1 cellular context compared by ENCODE assay signal in genomic region chr19:660793-661426, GRCh38.
A peak's percentile ranks its signal among the peaks of the same experiment; 100 is the strongest.
TF ChIP-seq lines count a peak whose summit lies in the region.

No MANE protein-coding gene starts in this region.

TF ChIP-seq in HepG2, 621 proteins besides CTCF, POLR2A, EP300 and RAD21 (continued from another document and continues in another):
- TF ChIP-seq ZNF512B (CRISPR knock-in tag; IDR thresholded peaks at IDR 0.05; ENCODE audit: borderline replicate concordance) = 0 out of 2 replicates have a peak, but pooled peaks have one; percentile 38
- no peak for TF ChIP-seq CBX2 (IDR thresholded peaks at IDR 0.05; ENCODE audit: low read depth, low read length)
- TF ChIP-seq CBX2 (CRISPR knock-in tag; IDR thresholded peaks at IDR 0.05; ENCODE audit: low read depth) = no peak
- no peak for TF ChIP-seq XRCC5 (optimal IDR thresholded peaks at IDR 0.05; ENCODE audit: low read length)
- peak; percentile 91 for TF ChIP-seq ZNF280D (CRISPR knock-in tag; IDR thresholded peaks at IDR 0.05)
- TF ChIP-seq ZNF576 (CRISPR knock-in tag; IDR thresholded peaks at IDR 0.05) = no peak
- TF ChIP-seq PTBP1 (IDR thresholded peaks at IDR 0.05; ENCODE audit: low read depth, low read length, poor library complexity, severe bottlenecking) = no peak
- 0 out of 2 replicates have a peak, but pooled peaks have one; percentile 38 for TF ChIP-seq MTERF4 (CRISPR knock-in tag; IDR thresholded peaks at IDR 0.05)
- TF ChIP-seq NR3C1 (CRISPR knock-in tag; IDR thresholded peaks at IDR 0.05) = no peak
- TF ChIP-seq GATAD2A (CRISPR knock-in tag; IDR thresholded peaks at IDR 0.05) = peak; percentile 95
- TF ChIP-seq ZNF484 (CRISPR knock-in tag; IDR thresholded peaks at IDR 0.05; ENCODE audit: borderline replicate concordance, low read depth) = no peak
- no peak for TF ChIP-seq REXO4 (CRISPR knock-in tag; IDR thresholded peaks at IDR 0.05; ENCODE audit: borderline replicate concordance)
- peak; percentile 67; the same call in 1 of the 2 replicates for TF ChIP-seq ZFP36L1 (CRISPR knock-in tag; IDR thresholded peaks at IDR 0.05)
- peak; percentile 86 for TF ChIP-seq RBM22 (optimal IDR thresholded peaks at IDR 0.05; ENCODE audit: low read length)
- no peak for TF ChIP-seq ZNF564 (CRISPR knock-in tag; IDR thresholded peaks at IDR 0.05)
- TF ChIP-seq NCOA5 (CRISPR knock-in tag; IDR thresholded peaks at IDR 0.05) = no peak
- TF ChIP-seq KAT7 (CRISPR knock-in tag; IDR thresholded peaks at IDR 0.05; ENCODE audit: borderline replicate concordance) = no peak; the same call in 1 of the 2 replicates
- TF ChIP-seq ISX (CRISPR knock-in tag; conservative IDR thresholded peaks at IDR 0.05) = no peak
- TF ChIP-seq PRMT3 (CRISPR knock-in tag; IDR thresholded peaks at IDR 0.05; ENCODE audit: borderline replicate concordance, low read depth) = no peak
- TF ChIP-seq TSC22D2 (CRISPR knock-in tag; IDR thresholded peaks at IDR 0.05; ENCODE audit: borderline replicate concordance) = no peak
- peak; percentile 89 for TF ChIP-seq NR2F6 (IDR thresholded peaks at IDR 0.05)
- peak; percentile 96 for TF ChIP-seq NR2F6 (CRISPR knock-in tag; IDR thresholded peaks at IDR 0.05)
- TF ChIP-seq U2AF2 (IDR thresholded peaks at IDR 0.05; ENCODE audit: low read depth, low read length) = no peak
- TF ChIP-seq ZNF224 (CRISPR knock-in tag; IDR thresholded peaks at IDR 0.05) = no peak
- TF ChIP-seq NR2C2 (CRISPR knock-in tag; IDR thresholded peaks at IDR 0.05; ENCODE audit: borderline replicate concordance) = peak; percentile 88
- TF ChIP-seq ZNF513 (CRISPR knock-in tag; conservative IDR thresholded peaks at IDR 0.05) = no peak
- TF ChIP-seq KDM1A (CRISPR knock-in tag; IDR thresholded peaks at IDR 0.05) = no peak
- TF ChIP-seq ZBED4 (CRISPR knock-in tag; IDR thresholded peaks at IDR 0.05; ENCODE audit: borderline replicate concordance) = 0 out of 2 replicates have a peak, but pooled peaks have one; percentile 33
- TF ChIP-seq STAT5B (CRISPR knock-in tag; IDR thresholded peaks at IDR 0.05) = no peak
- TF ChIP-seq NCOR1 (IDR thresholded peaks at IDR 0.05; ENCODE audit: borderline replicate concordance, low read length) = peak; percentile 88
- peak in 1 of 2 experiments; percentile 92; a peak in 2 of 4 replicates for TF ChIP-seq KLF16 (CRISPR knock-in tag; IDR thresholded peaks at IDR 0.05)
- no peak for TF ChIP-seq CBX1 (IDR thresholded peaks at IDR 0.05; ENCODE audit: low read depth)
- TF ChIP-seq AGO2 (optimal IDR thresholded peaks at IDR 0.05; ENCODE audit: low read depth, low read length) = peak; percentile 67
- no peak for TF ChIP-seq TIGD3 (CRISPR knock-in tag; IDR thresholded peaks at IDR 0.05; ENCODE audit: borderline replicate concordance)
- no peak for TF ChIP-seq ZNF30 (CRISPR knock-in tag; IDR thresholded peaks at IDR 0.05)
- TF ChIP-seq ZEB1 (IDR thresholded peaks at IDR 0.05; ENCODE audit: insufficient replicate concordance, low read depth) = no peak
- TF ChIP-seq HES4 (CRISPR knock-in tag; IDR thresholded peaks at IDR 0.05; ENCODE audit: borderline replicate concordance) = no peak
- TF ChIP-seq EEA1 (CRISPR knock-in tag; IDR thresholded peaks at IDR 0.05; ENCODE audit: borderline replicate concordance) = 0 out of 2 replicates have a peak, but pooled peaks have one; percentile 67
- no peak for TF ChIP-seq ATF7-NPFF (CRISPR knock-in tag; IDR thresholded peaks at IDR 0.05; ENCODE audit: low read depth)
- peak; percentile 66; the same call in 1 of the 2 replicates for TF ChIP-seq THAP9 (CRISPR knock-in tag; IDR thresholded peaks at IDR 0.05; ENCODE audit: borderline replicate concordance)
- TF ChIP-seq ZNF639 (CRISPR knock-in tag; conservative IDR thresholded peaks at IDR 0.05) = peak; percentile 87
- TF ChIP-seq ZFY (CRISPR knock-in tag; IDR thresholded peaks at IDR 0.05) = peak; percentile 84
- no peak for TF ChIP-seq GTF2F1 (IDR thresholded peaks at IDR 0.05; ENCODE audit: low read length)
- TF ChIP-seq SMYD3 (CRISPR knock-in tag; IDR thresholded peaks at IDR 0.05) = no peak
- peak; percentile 97 for TF ChIP-seq HDAC2 (CRISPR knock-in tag; IDR thresholded peaks at IDR 0.05)
- TF ChIP-seq MAFF (IDR thresholded peaks at IDR 0.05; ENCODE audit: low read depth, low read length) = no peak
- TF ChIP-seq SNAPC5 (CRISPR knock-in tag; IDR thresholded peaks at IDR 0.05; ENCODE audit: borderline replicate concordance) = no peak
- TF ChIP-seq SALL1 (CRISPR knock-in tag; IDR thresholded peaks at IDR 0.05) = peak; percentile 95
- TF ChIP-seq MIER2 (CRISPR knock-in tag; IDR thresholded peaks at IDR 0.05) = peak; percentile 78
- no peak for TF ChIP-seq EHMT2 (IDR thresholded peaks at IDR 0.05; ENCODE audit: borderline replicate concordance, low read depth, low read length)
